8 cellular contexts compared by ENCODE assay signal in genomic region chr9:125521462-125522327, GRCh38.
DNase-seq lines count a peak whose midpoint lies in the region; ATAC-seq and TF ChIP-seq lines count a peak whose summit lies in the region.

No MANE protein-coding gene starts in this region.

- no peaks in the 10 kb centered on the region for H3K36me3 ChIP-seq in left lung
- H3K36me3 ChIP-seq in suprapubic skin: no peaks in the 10 kb centered on the region

- no peak for TF ChIP-seq EP300 in suprapubic skin (IDR thresholded peaks at IDR 0.05)

- H3K4me1 ChIP-seq in left lung (peaks cover 17 to 26% of the 10 kb centered on the region in 2 donors), suprapubic skin (peaks cover 3% of the 10 kb centered on the region)

- TF ChIP-seq POLR2A in suprapubic skin (IDR thresholded peaks at IDR 0.05): no peak

- no peaks in the 10 kb centered on the region for H3K27me3 Mint-ChIP-seq in activated T-helper 2 cell treated with anti-CD3 and anti-CD28 coated beads, Interferon-gamma antibody, Interleukin-2, Interleukin-4, amounts not matched to agents 10 μg/mL and 5 μg/mL and 100 μg/mL, durations not matched to agents 14 hours and 24 hours and 36 hours (ENCODE audit: low read depth)

- TF ChIP-seq CTCF in left lung (IDR thresholded peaks at IDR 0.05) (no peak), suprapubic skin (IDR thresholded peaks at IDR 0.05) (no peak)

- no peak overlapping the region for H3K4me3 ChIP-seq in left lung
- no peak overlapping the region for H3K4me3 ChIP-seq in suprapubic skin

- 81% methylated on average over 3 of the region's 3 CpGs for WGBS in suprapubic skin

- peak; percentile 51 for DNase-seq in CD1c-positive myeloid dendritic cell (ENCODE audit: extremely low spot score)
- DNase-seq in Kasumi-1 (lab: John Stamatoyannopoulos, UW): peak; percentile 41 to 57
- DNase-seq in activated T-helper 2 cell treated with anti-CD3 and anti-CD28 coated beads, Interferon-gamma antibody, Interleukin-2, Interleukin-4, amounts not matched to agents 10 μg/mL and 5 μg/mL and 100 μg/mL, durations not matched to agents 14 hours and 24 hours and 36 hours (ENCODE audit: low spot score): peak; percentile 24
- no peak for DNase-seq in left lung
- DNase-seq in suprapubic skin (ENCODE audit: low spot score in 2 of 2): no peak
- DNase-seq in COR-L47 (lab: John Stamatoyannopoulos, UW): no peak
- DNase-seq in NCI-H146 (lab: John Stamatoyannopoulos, UW): no peak
- no peak for DNase-seq in NCI-H146 treated with DMSO at 0.1 percent for 48 hours (lab: John Stamatoyannopoulos, UW; ENCODE audit: unreplicated experiment)

- peak; percentile 69 for ATAC-seq in left lung

- no peaks in the 10 kb centered on the region for H3K9me3 Mint-ChIP-seq in activated T-helper 2 cell treated with anti-CD3 and anti-CD28 coated beads, Interferon-gamma antibody, Interleukin-2, Interleukin-4, amounts not matched to agents 10 μg/mL and 5 μg/mL and 100 μg/mL, durations not matched to agents 14 hours and 24 hours and 36 hours

- H3K4me3 Mint-ChIP-seq in activated T-helper 2 cell treated with anti-CD3 and anti-CD28 coated beads, Interferon-gamma antibody, Interleukin-2, Interleukin-4, amounts not matched to agents 10 μg/mL and 5 μg/mL and 100 μg/mL, durations not matched to agents 14 hours and 24 hours and 36 hours (ENCODE audit: low read depth): peak overlapping the region; percentile 51

- no peaks in the 10 kb centered on the region for H3K9me3 ChIP-seq in left lung
- no peaks in the 10 kb centered on the region for H3K9me3 ChIP-seq in suprapubic skin

- H3K27me3 ChIP-seq in left lung: no peaks in the 10 kb centered on the region
- H3K27me3 ChIP-seq in suprapubic skin: no peaks in the 10 kb centered on the region

- peak overlapping the region; percentile 91 for H3K27ac Mint-ChIP-seq in activated T-helper 2 cell treated with anti-CD3 and anti-CD28 coated beads, Interferon-gamma antibody, Interleukin-2, Interleukin-4, amounts not matched to agents 10 μg/mL and 5 μg/mL and 100 μg/mL, durations not matched to agents 14 hours and 24 hours and 36 hours

- peaks cover 50% of the 10 kb centered on the region for H3K4me1 Mint-ChIP-seq in activated T-helper 2 cell treated with anti-CD3 and anti-CD28 coated beads, Interferon-gamma antibody, Interleukin-2, Interleukin-4, amounts not matched to agents 10 μg/mL and 5 μg/mL and 100 μg/mL, durations not matched to agents 14 hours and 24 hours and 36 hours (ENCODE audit: low read depth)

- H3K36me3 Mint-ChIP-seq in activated T-helper 2 cell treated with anti-CD3 and anti-CD28 coated beads, Interferon-gamma antibody, Interleukin-2, Interleukin-4, amounts not matched to agents 10 μg/mL and 5 μg/mL and 100 μg/mL, durations not matched to agents 14 hours and 24 hours and 36 hours (ENCODE audit: low read depth): peaks cover 35% of the 10 kb centered on the region

- intact Hi-C loops in activated T-helper 2 cell treated with anti-CD3 and anti-CD28 coated beads, Interferon-gamma antibody, Interleukin-2, Interleukin-4, amounts not matched to agents 10 μg/mL and 5 μg/mL and 100 μg/mL, durations not matched to agents 14 hours and 24 hours and 36 hours (cut with micrococcal nuclease): loop anchor here (1.0 to 10.0 kb wide), 6 partner anchors 40 to 996 kb away; no protein-coding TSS in a partner anchor
- intact Hi-C loops in left lung (cut with DNase I): no loop called here

- H3K27ac ChIP-seq in left lung (peak overlapping the region; percentile 66 to 72), suprapubic skin (no peak overlapping the region)

Comparison
In these comparisons a context has a peak if more than half of its experiments do, and no peak if none do; other contexts are left out.
1. DNase-seq: peak in CD1c-positive myeloid dendritic cell (single experiment), Kasumi-1 (2 of 2) and activated T-helper 2 cell treated with anti-CD3 and anti-CD28 coated beads, Interferon-gamma antibody, Interleukin-2, Interleukin-4, amounts not matched to agents 10 μg/mL and 5 μg/mL and 100 μg/mL, durations not matched to agents 14 hours and 24 hours and 36 hours (single experiment); none in left lung (0 of 2), suprapubic skin (0 of 2), COR-L47 (single experiment), NCI-H146 (single experiment) and NCI-H146 treated with DMSO at 0.1 percent for 48 hours (single experiment).